ENCODE assay signal across 2 cellular contexts in genomic region chr18:21262979-21263378, GRCh38.
TF ChIP-seq lines count a peak whose summit lies in the region.

No MANE protein-coding gene starts in this region.

TF ChIP-seq in GM23338, 12 proteins besides CTCF, POLR2A, EP300 and RAD21 (continued from another document):
- TF ChIP-seq NANOG (IDR thresholded peaks at IDR 0.05; ENCODE audit: borderline replicate concordance): no peak
- TF ChIP-seq ETS1 (IDR thresholded peaks at IDR 0.05): no peak
- TF ChIP-seq JUNB (IDR thresholded peaks at IDR 0.05; ENCODE audit: unreplicated experiment): no peak
- TF ChIP-seq ZNF462 (CRISPR knock-in tag; IDR thresholded peaks at IDR 0.05): no peak
- TF ChIP-seq, protein P1, sequence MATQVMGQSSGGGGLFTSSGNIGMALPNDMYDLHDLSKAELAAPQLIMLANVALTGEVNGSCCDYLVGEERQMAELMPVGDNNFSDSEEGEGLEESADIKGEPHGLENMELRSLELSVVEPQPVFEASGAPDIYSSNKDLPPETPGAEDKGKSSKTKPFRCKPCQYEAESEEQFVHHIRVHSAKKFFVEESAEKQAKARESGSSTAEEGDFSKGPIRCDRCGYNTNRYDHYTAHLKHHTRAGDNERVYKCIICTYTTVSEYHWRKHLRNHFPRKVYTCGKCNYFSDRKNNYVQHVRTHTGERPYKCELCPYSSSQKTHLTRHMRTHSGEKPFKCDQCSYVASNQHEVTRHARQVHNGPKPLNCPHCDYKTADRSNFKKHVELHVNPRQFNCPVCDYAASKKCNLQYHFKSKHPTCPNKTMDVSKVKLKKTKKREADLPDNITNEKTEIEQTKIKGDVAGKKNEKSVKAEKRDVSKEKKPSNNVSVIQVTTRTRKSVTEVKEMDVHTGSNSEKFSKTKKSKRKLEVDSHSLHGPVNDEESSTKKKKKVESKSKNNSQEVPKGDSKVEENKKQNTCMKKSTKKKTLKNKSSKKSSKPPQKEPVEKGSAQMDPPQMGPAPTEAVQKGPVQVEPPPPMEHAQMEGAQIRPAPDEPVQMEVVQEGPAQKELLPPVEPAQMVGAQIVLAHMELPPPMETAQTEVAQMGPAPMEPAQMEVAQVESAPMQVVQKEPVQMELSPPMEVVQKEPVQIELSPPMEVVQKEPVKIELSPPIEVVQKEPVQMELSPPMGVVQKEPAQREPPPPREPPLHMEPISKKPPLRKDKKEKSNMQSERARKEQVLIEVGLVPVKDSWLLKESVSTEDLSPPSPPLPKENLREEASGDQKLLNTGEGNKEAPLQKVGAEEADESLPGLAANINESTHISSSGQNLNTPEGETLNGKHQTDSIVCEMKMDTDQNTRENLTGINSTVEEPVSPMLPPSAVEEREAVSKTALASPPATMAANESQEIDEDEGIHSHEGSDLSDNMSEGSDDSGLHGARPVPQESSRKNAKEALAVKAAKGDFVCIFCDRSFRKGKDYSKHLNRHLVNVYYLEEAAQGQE (IDR thresholded peaks at IDR 0.05; ENCODE audit: unreplicated experiment): no peak

TF ChIP-seq in WTC11, 78 proteins besides CTCF, POLR2A, EP300 and RAD21 (continued from another document):
- TF ChIP-seq, protein P2, sequence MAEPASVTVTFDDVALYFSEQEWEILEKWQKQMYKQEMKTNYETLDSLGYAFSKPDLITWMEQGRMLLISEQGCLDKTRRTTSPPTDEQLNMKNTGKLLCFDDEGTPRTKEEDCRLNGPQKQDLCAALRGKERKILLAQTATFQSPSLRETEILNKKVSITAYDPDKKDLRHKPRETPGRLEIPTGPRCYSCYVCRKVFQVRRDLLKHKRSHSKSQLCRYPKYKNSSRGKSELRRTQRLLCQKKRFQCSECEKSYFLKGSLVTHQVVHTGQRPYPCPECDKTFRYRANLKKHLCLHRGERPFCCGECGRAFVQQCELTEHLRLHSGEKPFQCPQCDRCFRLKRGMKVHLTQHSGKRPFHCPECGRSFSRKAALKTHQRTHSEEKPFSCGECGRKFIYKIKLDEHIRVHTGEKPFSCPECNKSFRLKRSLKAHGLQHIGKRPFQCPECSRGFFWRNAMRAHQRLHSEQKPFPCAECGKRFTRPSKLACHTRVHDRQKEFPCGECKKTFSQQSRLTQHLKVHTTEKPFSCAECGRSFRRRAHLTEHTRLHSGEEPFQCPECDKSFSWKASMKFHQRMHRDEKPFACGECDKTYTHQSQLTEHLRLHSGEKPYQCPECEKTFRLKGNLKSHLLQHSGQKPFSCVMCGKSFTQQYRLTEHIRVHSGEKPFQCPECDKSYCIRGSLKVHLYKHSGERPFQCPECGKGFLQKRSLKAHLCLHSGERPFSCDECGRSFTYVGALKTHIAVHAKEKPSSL (CRISPR knock-in tag; conservative IDR thresholded peaks at IDR 0.05): no peak
- TF ChIP-seq, protein P3, sequence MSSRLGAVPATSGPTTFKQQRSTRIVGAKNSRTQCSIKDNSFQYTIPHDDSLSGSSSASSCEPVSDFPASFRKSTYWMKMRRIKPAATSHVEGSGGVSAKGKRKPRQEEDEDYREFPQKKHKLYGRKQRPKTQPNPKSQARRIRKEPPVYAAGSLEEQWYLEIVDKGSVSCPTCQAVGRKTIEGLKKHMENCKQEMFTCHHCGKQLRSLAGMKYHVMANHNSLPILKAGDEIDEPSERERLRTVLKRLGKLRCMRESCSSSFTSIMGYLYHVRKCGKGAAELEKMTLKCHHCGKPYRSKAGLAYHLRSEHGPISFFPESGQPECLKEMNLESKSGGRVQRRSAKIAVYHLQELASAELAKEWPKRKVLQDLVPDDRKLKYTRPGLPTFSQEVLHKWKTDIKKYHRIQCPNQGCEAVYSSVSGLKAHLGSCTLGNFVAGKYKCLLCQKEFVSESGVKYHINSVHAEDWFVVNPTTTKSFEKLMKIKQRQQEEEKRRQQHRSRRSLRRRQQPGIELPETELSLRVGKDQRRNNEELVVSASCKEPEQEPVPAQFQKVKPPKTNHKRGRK (CRISPR knock-in tag; IDR thresholded peaks at IDR 0.05; ENCODE audit: borderline replicate concordance): no peak
- TF ChIP-seq CDX4 (CRISPR knock-in tag; IDR thresholded peaks at IDR 0.05; ENCODE audit: borderline replicate concordance) (no peak), SMAD3 (CRISPR knock-in tag; IDR thresholded peaks at IDR 0.05; ENCODE audit: borderline replicate concordance) (no peak), ZNF219 (CRISPR knock-in tag; IDR thresholded peaks at IDR 0.05; ENCODE audit: borderline replicate concordance) (no peak), ARID4B (CRISPR knock-in tag; IDR thresholded peaks at IDR 0.05; ENCODE audit: borderline replicate concordance) (no peak), ZNF232 (CRISPR knock-in tag; IDR thresholded peaks at IDR 0.05) (no peak), FOXP1 (CRISPR knock-in tag; IDR thresholded peaks at IDR 0.05; ENCODE audit: borderline replicate concordance) (no peak), E2F5 (CRISPR knock-in tag; IDR thresholded peaks at IDR 0.05) (no peak), JUN (CRISPR knock-in tag; IDR thresholded peaks at IDR 0.05) (no peak), SOX15 (CRISPR knock-in tag; IDR thresholded peaks at IDR 0.05) (no peak), ZMAT4 (CRISPR knock-in tag; IDR thresholded peaks at IDR 0.05) (no peak), ESRRA (CRISPR knock-in tag; IDR thresholded peaks at IDR 0.05; ENCODE audit: borderline replicate concordance) (no peak)
- TF ChIP-seq, protein P4, sequence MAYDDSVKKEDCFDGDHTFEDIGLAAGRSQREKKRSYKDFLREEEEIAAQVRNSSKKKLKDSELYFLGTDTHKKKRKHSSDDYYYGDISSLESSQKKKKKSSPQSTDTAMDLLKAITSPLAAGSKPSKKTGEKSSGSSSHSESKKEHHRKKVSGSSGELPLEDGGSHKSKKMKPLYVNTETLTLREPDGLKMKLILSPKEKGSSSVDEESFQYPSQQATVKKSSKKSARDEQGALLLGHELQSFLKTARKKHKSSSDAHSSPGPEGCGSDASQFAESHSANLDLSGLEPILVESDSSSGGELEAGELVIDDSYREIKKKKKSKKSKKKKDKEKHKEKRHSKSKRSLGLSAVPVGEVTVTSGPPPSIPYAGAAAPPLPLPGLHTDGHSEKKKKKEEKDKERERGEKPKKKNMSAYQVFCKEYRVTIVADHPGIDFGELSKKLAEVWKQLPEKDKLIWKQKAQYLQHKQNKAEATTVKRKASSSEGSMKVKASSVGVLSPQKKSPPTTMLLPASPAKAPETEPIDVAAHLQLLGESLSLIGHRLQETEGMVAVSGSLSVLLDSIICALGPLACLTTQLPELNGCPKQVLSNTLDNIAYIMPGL (CRISPR knock-in tag; IDR thresholded peaks at IDR 0.05): no peak
